In genomic region chr2:207041753-207042152, GRCh38 we compare ENCODE assay signal across 1 cellular context.
TF ChIP-seq lines count a peak whose summit lies in the region.

No MANE protein-coding gene starts in this region.

TF ChIP-seq in IMR-90, 13 proteins besides CTCF, POLR2A, EP300 and RAD21 (continued from another document):
- TF ChIP-seq BHLHE40 (IDR thresholded peaks at IDR 0.05; ENCODE audit: low read depth, low read length) (no peak), ELK1 (IDR thresholded peaks at IDR 0.05; ENCODE audit: borderline replicate concordance, low read depth, low read length) (no peak), NFE2L2 (IDR thresholded peaks at IDR 0.05; ENCODE audit: low read depth, low read length) (no peak), SMC3 (IDR thresholded peaks at IDR 0.05; ENCODE audit: low read depth, low read length) (no peak), RCOR1 (IDR thresholded peaks at IDR 0.05; ENCODE audit: insufficient replicate concordance, low read length) (no peak), CEBPB (IDR thresholded peaks at IDR 0.05; ENCODE audit: low read depth, low read length) (no peak)
